In the genomic region with DNA sequence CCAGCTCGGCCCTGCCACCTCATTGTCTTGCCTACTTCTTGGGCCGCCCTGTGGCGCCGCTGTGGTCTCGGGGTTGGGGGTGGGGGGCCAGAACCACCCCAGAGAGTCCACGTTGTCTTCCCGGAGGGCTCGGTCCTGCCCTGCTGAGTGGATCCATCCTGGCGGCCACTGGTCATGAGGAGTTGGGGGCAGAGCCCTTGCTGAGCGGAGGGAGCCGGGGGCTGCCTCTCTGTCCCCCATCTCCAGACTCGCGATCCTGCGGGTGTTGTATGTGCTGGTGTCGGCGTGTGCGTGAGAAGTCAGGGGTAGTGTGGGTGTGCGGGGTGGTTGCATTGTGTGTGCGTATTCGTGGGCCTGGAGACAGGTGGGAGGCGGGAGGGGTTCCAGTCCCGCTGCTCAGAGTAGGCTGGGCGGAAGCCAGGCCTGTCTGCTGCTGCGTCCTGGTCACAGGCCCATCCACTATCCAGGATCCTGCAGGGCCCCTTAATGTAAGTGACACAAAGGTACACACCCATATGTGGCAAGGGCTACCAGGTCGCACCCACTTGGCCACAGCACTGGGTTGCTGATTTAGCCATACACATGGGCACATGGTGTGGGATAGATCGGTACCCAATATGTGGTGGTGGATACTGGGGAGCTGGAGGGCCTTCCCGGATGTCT, we compare ENCODE assay signal across 8 cellular contexts. TPM values are rescaled to one million over a fixed set of nuclear protein-coding genes. Genes with fewer than 3 reads are reported as not detected.
A peak's percentile ranks its signal among the peaks of the same experiment; 100 is the strongest.
DNase-seq lines count a peak whose midpoint lies in the region; ATAC-seq and TF ChIP-seq lines count a peak whose summit lies in the region.

No MANE protein-coding gene starts in this region.

- no peak for TF ChIP-seq RAD21 in HCT116 (IDR thresholded peaks at IDR 0.05; ENCODE audit: low read depth)

- DNase-seq in HCT116 (ENCODE audit: low read depth, low spot score) (no peak), spleen (peak; percentile 74), NCI-H1417 treated with DMSO at 0.1 percent for 48 hours (lab: John Stamatoyannopoulos, UW) (no peak), GM19238 (ENCODE audit: insufficient read length, low spot score) (no peak)

- H3K36me3 ChIP-seq in HCT116 (ENCODE audit: control insufficient read depth in 1 of 2, insufficient read depth in 2 of 2, low read length in 2 of 2) = peaks cover 6 to 7% of the 10 kb centered on the region in 2 experiments; a peak in 2 of 4 replicates
- peaks cover 0 to 89% (median 32%) of the 10 kb centered on the region in 6 donors for H3K36me3 ChIP-seq in spleen

- WGBS in spleen, 5 donors = 65 to 86% (median 71%) methylated on average over 13 to 27 of the region's 27 CpGs

- ATAC-seq in HCT116 (peak; percentile 19; the same call in 1 of the 2 replicates), HG02571 (IDR thresholded peaks at IDR 0.05; ENCODE audit: unreplicated experiment) (no peak), GM21423 (IDR thresholded peaks at IDR 0.05; ENCODE audit: unreplicated experiment) (no peak)

- intact Hi-C loops in HCT116 (cut with micrococcal nuclease) (no loop called here), spleen (cut with DNase I; ENCODE audit: low total_unique reads) (no loop called here)

- H3K9me2 ChIP-seq in HCT116 (ENCODE audit: insufficient read depth) = no peaks in the 10 kb centered on the region

- TF ChIP-seq POLR2A in HCT116 (IDR thresholded peaks at IDR 0.05; ENCODE audit: borderline replicate concordance, extremely low read depth, insufficient read depth, insufficient read length) (no peak), spleen (IDR thresholded peaks at IDR 0.05) (no peak)

- POLR2A ChIA-PET in HCT116 (lab: Charles Lee) = no interaction called here

- H3K4me2 ChIP-seq in HCT116 (ENCODE audit: low read length) = no peak overlapping the region

- no peaks in the 10 kb centered on the region for H3K9me3 ChIP-seq in HCT116 (ENCODE audit: control insufficient read depth in 1 of 2, insufficient read depth in 1 of 2, low read depth in 1 of 2, low read length in 2 of 2)
- H3K9me3 ChIP-seq in iPS-18c (ENCODE audit: control insufficient read depth, insufficient read depth, low read length) = no peaks in the 10 kb centered on the region
- H3K9me3 ChIP-seq in spleen = no peaks in the 10 kb centered on the region

- H3K79me2 ChIP-seq in HCT116 (ENCODE audit: insufficient read depth, low read length) = no peaks in the 10 kb centered on the region

- H3K4me1 ChIP-seq in HCT116 (ENCODE audit: control insufficient read depth in 1 of 2, insufficient read depth in 2 of 2, low read length in 2 of 2) (no peaks in the 10 kb centered on the region), spleen (peaks cover 4 to 31% (median 18%) of the 10 kb centered on the region in 6 donors)

- H3K27ac ChIP-seq in HCT116 (ENCODE audit: low read depth, low read length) (no peak overlapping the region), angular gyrus (ENCODE audit: low read depth, low read length) (peak overlapping the region; percentile 67), spleen (peak overlapping the region; percentile 59 to 84 (median 82))

- no peak for TF ChIP-seq CTCF in HCT116 (IDR thresholded peaks at IDR 0.05 in 2 of 3, conservative IDR thresholded peaks at IDR 0.05 in 1 of 3; ENCODE audit: borderline replicate concordance in 1 of 3, insufficient read depth in 1 of 3, low read depth in 2 of 3, low read length in 2 of 3)
- no peak for TF ChIP-seq CTCF in spleen (IDR thresholded peaks at IDR 0.05 in 8 of 11, conservative IDR thresholded peaks at IDR 0.05 in 3 of 11)

- RAD21 ChIA-PET in HCT116 (lab: Charles Lee; ENCODE audit: low non-redundant PET in 1 of 2, low total read pairs in 2 of 2, uncharacterized antibody in 2 of 2, unreplicated experiment in 2 of 2) = no interaction called here

- CTCF ChIA-PET in HCT116 (lab: Charles Lee) = no interaction called here

- no TSS peak for BruUV-seq in HCT116 (replicated peaks; lab: Mats Ljungman, UMichigan)

- H3K27me3 ChIP-seq in HCT116 (ENCODE audit: insufficient read depth, low read length) (no peaks in the 10 kb centered on the region), spleen (replicated peaks in 1 of 7) (no peaks in the 10 kb centered on the region)

- no peak overlapping the region for H3K9ac ChIP-seq in HCT116 (ENCODE audit: low read length)

- no peak overlapping the region for H2AFZ ChIP-seq in HCT116 (ENCODE audit: low read depth, low read length, poor library complexity, severe bottlenecking)

- no peak overlapping the region for H3K4me3 ChIP-seq in HCT116 (replicated peaks in 1 of 2; ENCODE audit: low read depth in 1 of 2, low read length in 2 of 2)
- H3K4me3 ChIP-seq in iPS-18c (ENCODE audit: insufficient read depth, low read depth, low read length) = peak overlapping the region; percentile 71; the same call in 1 of the 2 replicates
- peak overlapping the region; percentile 45 to 75 (median 49) for H3K4me3 ChIP-seq in spleen

- H4K20me1 ChIP-seq in HCT116 (ENCODE audit: insufficient read depth) = no peaks in the 10 kb centered on the region

TF ChIP-seq in HCT116, 20 proteins besides CTCF, POLR2A, EP300 and RAD21:
- no peak for TF ChIP-seq POLR2AphosphoS5 (IDR thresholded peaks at IDR 0.05; ENCODE audit: low read depth, low read length)
- TF ChIP-seq EZH2 (IDR thresholded peaks at IDR 0.05) = no peak
- TF ChIP-seq, protein P1, sequence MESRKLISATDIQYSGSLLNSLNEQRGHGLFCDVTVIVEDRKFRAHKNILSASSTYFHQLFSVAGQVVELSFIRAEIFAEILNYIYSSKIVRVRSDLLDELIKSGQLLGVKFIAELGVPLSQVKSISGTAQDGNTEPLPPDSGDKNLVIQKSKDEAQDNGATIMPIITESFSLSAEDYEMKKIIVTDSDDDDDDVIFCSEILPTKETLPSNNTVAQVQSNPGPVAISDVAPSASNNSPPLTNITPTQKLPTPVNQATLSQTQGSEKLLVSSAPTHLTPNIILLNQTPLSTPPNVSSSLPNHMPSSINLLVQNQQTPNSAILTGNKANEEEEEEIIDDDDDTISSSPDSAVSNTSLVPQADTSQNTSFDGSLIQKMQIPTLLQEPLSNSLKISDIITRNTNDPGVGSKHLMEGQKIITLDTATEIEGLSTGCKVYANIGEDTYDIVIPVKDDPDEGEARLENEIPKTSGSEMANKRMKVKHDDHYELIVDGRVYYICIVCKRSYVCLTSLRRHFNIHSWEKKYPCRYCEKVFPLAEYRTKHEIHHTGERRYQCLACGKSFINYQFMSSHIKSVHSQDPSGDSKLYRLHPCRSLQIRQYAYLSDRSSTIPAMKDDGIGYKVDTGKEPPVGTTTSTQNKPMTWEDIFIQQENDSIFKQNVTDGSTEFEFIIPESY (IDR thresholded peaks at IDR 0.05; ENCODE audit: extremely low read depth, insufficient replicate concordance, low read length) = no peak
- no peak for TF ChIP-seq JUND (IDR thresholded peaks at IDR 0.05)
- TF ChIP-seq ZNF274 (IDR thresholded peaks at IDR 0.05; ENCODE audit: low read depth, low read length) = no peak
- TF ChIP-seq FOSL1 (IDR thresholded peaks at IDR 0.05; ENCODE audit: low read depth) = no peak
- TF ChIP-seq ELF1 (IDR thresholded peaks at IDR 0.05; ENCODE audit: borderline replicate concordance, low read depth) = no peak
- TF ChIP-seq, protein P2, sequence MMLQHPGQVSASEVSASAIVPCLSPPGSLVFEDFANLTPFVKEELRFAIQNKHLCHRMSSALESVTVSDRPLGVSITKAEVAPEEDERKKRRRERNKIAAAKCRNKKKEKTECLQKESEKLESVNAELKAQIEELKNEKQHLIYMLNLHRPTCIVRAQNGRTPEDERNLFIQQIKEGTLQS (IDR thresholded peaks at IDR 0.05) = no peak
- no peak for TF ChIP-seq CEBPB (IDR thresholded peaks at IDR 0.05; ENCODE audit: low read depth)
TF ChIP-seq in HCT116: peak in this region for 0.

RNA-seq across cellular contexts. Expression of a gene that starts 30.7 kb away (rescaled TPM):
- total RNA-seq in HCT116 (2021; ENCODE audit: unreplicated experiment) (72.9 TPM), spleen (100 to 1,000 TPM; 101 to 271 (median 162) TPM)
- 55.2 and 61.9 TPM in 2 replicates for polyA plus RNA-seq in HCT116 (2012)
- polyA plus RNA-seq in spleen = 100 to 1,000 TPM in 2 of 3 donors, 10 to 100 TPM in 1; 44.0 to 126 (median 119) TPM

RNA-seq across cellular contexts. Expression of a gene that starts 33.6 kb away (rescaled TPM):
- total RNA-seq in HCT116 (2021; ENCODE audit: unreplicated experiment) (46.5 TPM), spleen (10 to 100 TPM; 36.5 to 71.4 (median 54.7) TPM)
- polyA plus RNA-seq in HCT116 (2012) = 53.5 and 55.3 TPM in 2 replicates
- 100 to 1,000 TPM in 2 of 3 donors, 10 to 100 TPM in 1; 93.5 to 124 (median 105) TPM for polyA plus RNA-seq in spleen

Comparison
In these comparisons a context has a peak if more than half of its experiments do, and no peak if none do; other contexts are left out.
1. H3K4me3 ChIP-seq: peak in iPS-18c (single experiment) and spleen (8 of 8); none in HCT116 (0 of 2).